1 cellular context compared by ENCODE assay signal in genomic region chr15:73244333-73244732, GRCh38.
TF ChIP-seq lines count a peak whose summit lies in the region.

No MANE protein-coding gene starts in this region.

TF ChIP-seq in K562, 482 proteins besides CTCF, POLR2A, EP300 and RAD21 (continued from another document):
- TF ChIP-seq AFF4 (CRISPR knock-in tag; IDR thresholded peaks at IDR 0.05) (no peak), MAZ (CRISPR knock-in tag; conservative IDR thresholded peaks at IDR 0.05 in 1 of 2, IDR thresholded peaks at IDR 0.05 in 1 of 2) (no peak), ZNF583 (CRISPR knock-in tag; IDR thresholded peaks at IDR 0.05) (no peak), GTF2A2 (tag; IDR thresholded peaks at IDR 0.05) (no peak), TCF15 (CRISPR knock-in tag; IDR thresholded peaks at IDR 0.05) (no peak), ARID4B (CRISPR knock-in tag; IDR thresholded peaks at IDR 0.05) (no peak), ZSCAN29 (IDR thresholded peaks at IDR 0.05) (no peak), CBFB (CRISPR knock-in tag; IDR thresholded peaks at IDR 0.05) (no peak), PHTF2 (CRISPR knock-in tag; IDR thresholded peaks at IDR 0.05) (no peak), ELF1 (tag; IDR thresholded peaks at IDR 0.05) (no peak), NFE2L1 (tag; IDR thresholded peaks at IDR 0.05; ENCODE audit: borderline replicate concordance, low read depth) (no peak), E2F5 (CRISPR knock-in tag; IDR thresholded peaks at IDR 0.05) (no peak), SREBF1 (IDR thresholded peaks at IDR 0.05; ENCODE audit: borderline replicate concordance, low read depth, low read length) (no peak), IRF1 (CRISPR knock-in tag; IDR thresholded peaks at IDR 0.05; ENCODE audit: borderline replicate concordance) (no peak)
